Comparison of ENCODE assay signal across 1 cellular context in the genomic region with DNA sequence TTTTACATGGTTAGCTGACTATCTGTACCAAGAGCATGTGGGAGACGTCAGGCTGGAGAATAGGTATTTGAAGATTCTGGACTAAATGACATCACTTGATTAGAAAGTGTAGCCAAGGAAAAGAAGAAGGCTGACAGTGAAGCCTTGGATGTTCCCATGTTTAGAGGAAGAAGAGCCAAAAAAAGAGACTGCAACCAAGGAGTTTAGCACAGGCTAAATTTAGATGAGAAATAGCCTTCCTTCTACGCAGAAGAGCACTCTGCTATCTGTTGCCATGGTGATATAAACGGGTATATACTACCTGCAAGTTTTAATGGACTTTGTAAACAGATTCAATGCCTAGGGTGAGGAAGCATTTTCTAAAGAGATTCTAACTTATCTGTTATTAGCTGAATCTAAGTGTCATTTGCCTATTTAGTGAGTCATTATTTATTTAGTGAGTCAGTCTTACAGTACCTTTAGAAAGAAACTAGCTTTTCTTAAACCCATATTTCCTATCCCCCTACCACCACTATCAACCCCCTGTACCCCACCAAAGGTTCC.
TF ChIP-seq lines count a peak whose summit lies in the region.

No MANE protein-coding gene starts in this region.

TF ChIP-seq in K562, 482 proteins besides CTCF, POLR2A, EP300 and RAD21 (continued from another document):
- TF ChIP-seq, protein P1, sequence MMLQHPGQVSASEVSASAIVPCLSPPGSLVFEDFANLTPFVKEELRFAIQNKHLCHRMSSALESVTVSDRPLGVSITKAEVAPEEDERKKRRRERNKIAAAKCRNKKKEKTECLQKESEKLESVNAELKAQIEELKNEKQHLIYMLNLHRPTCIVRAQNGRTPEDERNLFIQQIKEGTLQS (IDR thresholded peaks at IDR 0.05) = peak; percentile 75
- TF ChIP-seq, protein P1 (CRISPR knock-in tag; conservative IDR thresholded peaks at IDR 0.05) = no peak
- no peak for TF ChIP-seq SNRNP70 (optimal IDR thresholded peaks at IDR 0.05; ENCODE audit: low read depth, low read length)
- peak; percentile 86 for TF ChIP-seq RFX1 (IDR thresholded peaks at IDR 0.05)
TF ChIP-seq in K562: peak in this region for 9.
